ENCODE assay signal across 11 cellular contexts in genomic region chr4:98642991-98643426, GRCh38. TPM values are rescaled to one million over a fixed set of nuclear protein-coding genes. Genes with fewer than 3 reads are reported as not detected.
DNase-seq lines count a peak whose midpoint lies in the region; ATAC-seq, FAIRE-seq and TF ChIP-seq lines count a peak whose summit lies in the region.
"Had no signal": no experiment of that assay in that cellular context is flagged by ENCODE, and none has a peak within 500 bp of the region (broad histone marks: within the 10 kb centered on the region; RNA-seq: fewer than 3 reads in every experiment).

No MANE protein-coding gene starts in this region.

- H3K27ac ChIP-seq in OCI-LY3 (ENCODE audit: low read length) (no peak overlapping the region), endothelial cell of umbilical vein (ENCODE audit: insufficient read depth, low read depth, low read length) (peak overlapping the region; percentile 23)
- H3K27ac ChIP-seq: neural progenitor cell had no signal

- FAIRE-seq in endothelial cell of umbilical vein (lab: Jason Lieb, UNC): peak; percentile 73

- peaks cover 9% of the 10 kb centered on the region; the same call in 1 of the 2 replicates for H4K20me1 ChIP-seq in OCI-LY3 (ENCODE audit: insufficient read depth, low read length)
- no peaks in the 10 kb centered on the region for H4K20me1 ChIP-seq in endothelial cell of umbilical vein (replicated peaks; ENCODE audit: control insufficient read depth, extremely low read depth, insufficient read depth, low read length)

- H3K79me2 ChIP-seq in OCI-LY3 (ENCODE audit: low read length): peaks cover 97% of the 10 kb centered on the region
- H3K79me2 ChIP-seq in endothelial cell of umbilical vein (ENCODE audit: control insufficient read depth, insufficient read depth, low read length): peaks cover 88% of the 10 kb centered on the region

- H3K9me3 ChIP-seq in OCI-LY3 (ENCODE audit: insufficient read depth, low read length) (no peaks in the 10 kb centered on the region), endothelial cell of umbilical vein (replicated peaks; ENCODE audit: control insufficient read depth, insufficient read depth, low read length) (no peaks in the 10 kb centered on the region)
- H3K9me3 ChIP-seq: transverse colon had no signal

- H2AFZ ChIP-seq in OCI-LY3 (ENCODE audit: low read depth, low read length) (no peak overlapping the region), endothelial cell of umbilical vein (ENCODE audit: low read depth, low read length) (no peak overlapping the region)
- H2AFZ ChIP-seq: neural progenitor cell had no signal

- H3K36me3 ChIP-seq in OCI-LY3 (replicated peaks; ENCODE audit: low read depth, low read length): no peaks in the 10 kb centered on the region
- peaks cover 0 to 2% of the 10 kb centered on the region in 2 experiments for H3K36me3 ChIP-seq in endothelial cell of umbilical vein (ENCODE audit: control insufficient read depth in 2 of 2, extremely low read depth in 1 of 2, insufficient read depth in 2 of 2, low read length in 2 of 2)
- H3K36me3 ChIP-seq: neural progenitor cell, transverse colon had no signal

- no TSS peak for BruUV-seq in endothelial cell of umbilical vein (replicated peaks; lab: Mats Ljungman, UMichigan)

- H3K4me3 ChIP-seq in OCI-LY3 (ENCODE audit: low read length): no peak overlapping the region
- H3K4me3 ChIP-seq in endothelial cell of umbilical vein (replicated peaks in 1 of 3; ENCODE audit: insufficient read depth in 1 of 3, low read depth in 1 of 3, low read length in 3 of 3): no peak overlapping the region
- no peak overlapping the region for H3K4me3 ChIP-seq in skeletal muscle cell (ENCODE audit: low read depth, low read length)
- H3K4me3 ChIP-seq: dorsolateral prefrontal cortex, neural progenitor cell, transverse colon had no signal

- H3K9ac ChIP-seq in OCI-LY3 (ENCODE audit: low read length): no peak overlapping the region
- H3K9ac ChIP-seq in endothelial cell of umbilical vein (replicated peaks; ENCODE audit: extremely low read depth, insufficient read depth, low read length): no peak overlapping the region
- H3K9ac ChIP-seq: neural progenitor cell had no signal

- H3K27me3 ChIP-seq in OCI-LY3 (ENCODE audit: low read depth, low read length) (no peaks in the 10 kb centered on the region), endothelial cell of umbilical vein (ENCODE audit: control insufficient read depth in 2 of 2, insufficient read depth in 2 of 2, low read length in 2 of 2) (no peaks in the 10 kb centered on the region)
- H3K27me3 ChIP-seq: dorsolateral prefrontal cortex, neural progenitor cell, transverse colon had no signal

- POLR2A ChIA-PET in endothelial cell of umbilical vein (lab: Charles Lee): no interaction called here

- H3K4me2 ChIP-seq in OCI-LY3 (ENCODE audit: low read length): peak overlapping the region; percentile 51
- H3K4me2 ChIP-seq in endothelial cell of umbilical vein (ENCODE audit: insufficient read depth, low read length): peak overlapping the region; percentile 58
- H3K4me2 ChIP-seq: neural progenitor cell had no signal

- CTCF ChIA-PET in endothelial cell of umbilical vein (lab: Charles Lee): interaction anchor here (1.2 to 1.9 kb wide), 2 partner anchors 12 to 16 kb away, joined by 3 to 6 read pairs; no protein-coding TSS in a partner anchor

- DNase-seq in activated CD4-positive, alpha-beta T cell treated with anti-CD3 and anti-CD28 coated beads for 48 hours: peak; percentile 30
- no peak for DNase-seq in activated CD4-positive, alpha-beta T cell treated with anti-CD3 and anti-CD28 coated beads, Interleukin-2, amount 50 U/mL, for 4 hours
- peak; percentile 85 for DNase-seq in endothelial cell of umbilical vein (ENCODE audit: low read depth, low spot score)
- peak; percentile 59 for DNase-seq in skeletal muscle cell (ENCODE audit: low read depth)
- DNase-seq in stimulated activated CD4-positive, alpha-beta T cell treated with anti-CD3 and anti-CD28 coated beads, Interleukin-12 subunit alpha, Interleukin-12 subunit beta, amount 100 ng/mL, for 4 hours: no peak
- DNase-seq: dorsolateral prefrontal cortex, transverse colon had no signal

- ATAC-seq in HG02610 (IDR thresholded peaks at IDR 0.05; ENCODE audit: unreplicated experiment): no peak
- no peak for ATAC-seq in GM18520 (IDR thresholded peaks at IDR 0.05; ENCODE audit: unreplicated experiment)

- intact Hi-C loops in endothelial cell of umbilical vein (cut with micrococcal nuclease): loop anchor here (1.0 to 2.0 kb wide), 2 partner anchors 11 to 16 kb away; no protein-coding TSS in a partner anchor

- dilution Hi-C loops in endothelial cell of umbilical vein (cut with MboI; ENCODE audit: extremely low pct_ligation_motif_present, low sequenced_read_pairs): no loop called here

- H3K4me1 ChIP-seq in OCI-LY3 (ENCODE audit: low read length) (peaks cover 67% of the 10 kb centered on the region), endothelial cell of umbilical vein (ENCODE audit: control insufficient read depth, extremely low read depth, insufficient read depth, low read length) (peaks cover 30% of the 10 kb centered on the region)

- TF ChIP-seq CTCF in OCI-LY3 (IDR thresholded peaks at IDR 0.05; ENCODE audit: low read depth, low read length) (no peak), endothelial cell of umbilical vein (IDR thresholded peaks at IDR 0.05; ENCODE audit: extremely low read depth in 1 of 2, insufficient read depth in 1 of 2, low read depth in 1 of 2, low read length in 2 of 2) (no peak)

- H3K9me1 ChIP-seq in endothelial cell of umbilical vein (replicated peaks; ENCODE audit: control insufficient read depth, extremely low read depth, insufficient read depth, low read length): no peaks in the 10 kb centered on the region

- TF ChIP-seq POLR2A in endothelial cell of umbilical vein (IDR thresholded peaks at IDR 0.05; ENCODE audit: low read depth, low read length): no peak

TF ChIP-seq in endothelial cell of umbilical vein, 7 proteins besides CTCF, POLR2A, EP300 and RAD21:
- peak; percentile 78 for TF ChIP-seq FOS (IDR thresholded peaks at IDR 0.05; ENCODE audit: borderline replicate concordance, insufficient read depth, low read length)
- TF ChIP-seq JUN (IDR thresholded peaks at IDR 0.05; ENCODE audit: borderline replicate concordance, insufficient read depth, insufficient read length, low read depth): peak; percentile 64
- no peak for TF ChIP-seq POLR2AphosphoS5 (IDR thresholded peaks at IDR 0.05; ENCODE audit: insufficient read depth, low read depth, low read length)
TF ChIP-seq in endothelial cell of umbilical vein: peak in this region for 2.

RNA-seq across cellular contexts. Expression of gene TSPAN5, which starts 15.4 kb away (rescaled TPM):
- 37.6 and 45.1 TPM in 2 replicates for total RNA-seq in endothelial cell of umbilical vein
- polyA plus RNA-seq in endothelial cell of umbilical vein: 46.4 and 50.2 TPM in 2 replicates
- polyA plus RNA-seq in endothelial cell of umbilical vein (2011; cell fraction: cytosol; rRNA removed): 42.9 and 44.5 TPM in 2 replicates
- polyA plus RNA-seq in endothelial cell of umbilical vein (2011; cell fraction: nucleus; rRNA removed): 47.0 and 49.7 TPM in 2 replicates
- polyA plus RNA-seq in endothelial cell of umbilical vein (2012): 35.5 and 51.3 TPM in 2 replicates
- polyA minus RNA-seq in endothelial cell of umbilical vein: 63.5 and 64.3 TPM in 2 replicates
- polyA minus RNA-seq in endothelial cell of umbilical vein (2011; cell fraction: cytosol; rRNA and poly(A)+ RNA removed): not detected
- 41.3 and 46.2 TPM in 2 replicates for polyA minus RNA-seq in endothelial cell of umbilical vein (2011; cell fraction: nucleus; rRNA and poly(A)+ RNA removed)

Comparison
In these comparisons a context has a peak if more than half of its experiments do, and no peak if none do; other contexts are left out.
1. DNase-seq: peak in activated CD4-positive, alpha-beta T cell treated with anti-CD3 and anti-CD28 coated beads for 48 hours (single experiment), endothelial cell of umbilical vein (single experiment) and skeletal muscle cell (single experiment); none in activated CD4-positive, alpha-beta T cell treated with anti-CD3 and anti-CD28 coated beads, Interleukin-2, amount 50 U/mL, for 4 hours (0 of 2) and stimulated activated CD4-positive, alpha-beta T cell treated with anti-CD3 and anti-CD28 coated beads, Interleukin-12 subunit alpha, Interleukin-12 subunit beta, amount 100 ng/mL, for 4 hours (single experiment).